8 cellular contexts compared by ENCODE assay signal in the genomic region with DNA sequence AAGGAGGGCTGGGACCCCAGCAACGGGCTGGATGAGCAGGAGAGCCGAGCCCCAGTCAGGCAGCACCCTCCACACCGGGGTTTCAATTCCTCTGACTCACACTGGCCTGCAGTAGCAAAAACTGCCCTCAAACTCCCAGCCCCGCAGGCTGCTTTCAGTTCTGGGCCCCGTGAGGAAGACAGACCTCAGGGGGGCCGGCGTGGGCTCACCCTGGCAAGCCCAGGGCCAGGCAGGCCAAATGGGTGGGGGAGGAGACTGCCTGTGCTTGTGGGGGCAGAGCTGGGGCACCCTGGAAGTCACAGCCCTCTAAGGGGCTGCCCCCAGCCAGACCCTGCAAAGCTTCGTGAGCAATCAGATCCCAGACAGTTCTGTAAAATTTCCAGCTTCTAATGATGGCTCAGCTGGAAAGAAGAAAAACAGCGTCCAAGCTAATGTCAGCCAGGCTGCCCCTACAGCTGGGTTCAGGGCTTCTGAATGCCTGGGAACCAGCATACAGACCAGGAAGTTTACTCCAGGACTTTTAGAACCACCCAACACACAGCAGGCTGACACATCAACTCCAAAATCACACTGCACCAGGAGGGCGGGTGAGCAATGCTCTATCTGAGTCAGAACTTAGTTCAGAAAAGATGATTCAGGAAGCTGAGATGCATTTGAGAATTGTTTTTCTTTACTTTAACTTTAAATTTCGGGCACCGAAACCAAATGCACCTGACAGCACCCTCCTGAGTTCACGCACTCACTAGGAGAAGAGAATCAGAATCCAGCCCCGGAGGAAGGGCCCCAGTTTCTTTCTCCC. TPM values are rescaled to one million over a fixed set of nuclear protein-coding genes. Genes with fewer than 3 reads are reported as not detected.
DNase-seq lines count a peak whose midpoint lies in the region; ATAC-seq and TF ChIP-seq lines count a peak whose summit lies in the region.

No MANE protein-coding gene starts in this region.

- peak; percentile 52 for DNase-seq in M059J (ENCODE audit: low read depth)
- peak; percentile 87 for DNase-seq in choroid plexus epithelial cell (ENCODE audit: low read depth)
- peak; percentile 43 to 81 for DNase-seq in stimulated activated effector memory CD8-positive, alpha-beta T cell treated with anti-CD3 and anti-CD28 coated beads, Interleukin-12 subunit alpha, Interleukin-12 subunit beta, amount 100 ng/mL, for 72 hours (ENCODE audit: low spot score in 2 of 2)
- DNase-seq in NK-92 treated with Interleukin-12 subunit alpha and Interleukin-12 subunit beta, amount 100 ng/mL, for 24 hours (lab: John Stamatoyannopoulos, UW) = no peak
- no peak for DNase-seq in dermis blood vessel endothelial cell
- DNase-seq in putamen (ENCODE audit: low spot score) = no peak

- peak; percentile 64 for ATAC-seq in GM18498 (IDR thresholded peaks at IDR 0.05; ENCODE audit: unreplicated experiment)
- ATAC-seq in GM21717 (IDR thresholded peaks at IDR 0.05; ENCODE audit: unreplicated experiment) = peak; percentile 64
- peak; percentile 92 for ATAC-seq in stimulated activated effector memory CD8-positive, alpha-beta T cell treated with anti-CD3 and anti-CD28 coated beads, Interleukin-12 subunit alpha, Interleukin-12 subunit beta, amount 100 ng/mL, for 72 hours

- H3K4me3 Mint-ChIP-seq in stimulated activated effector memory CD8-positive, alpha-beta T cell treated with anti-CD3 and anti-CD28 coated beads, Interleukin-12 subunit alpha, Interleukin-12 subunit beta, amount 100 ng/mL, for 72 hours = peak overlapping the region; percentile 74

- H3K36me3 Mint-ChIP-seq in stimulated activated effector memory CD8-positive, alpha-beta T cell treated with anti-CD3 and anti-CD28 coated beads, Interleukin-12 subunit alpha, Interleukin-12 subunit beta, amount 100 ng/mL, for 72 hours = peaks cover 100% of the 10 kb centered on the region

- H3K4me3 ChIP-seq in choroid plexus epithelial cell (ENCODE audit: low read depth, low read length) = peak overlapping the region; percentile 14

- H3K4me1 Mint-ChIP-seq in stimulated activated effector memory CD8-positive, alpha-beta T cell treated with anti-CD3 and anti-CD28 coated beads, Interleukin-12 subunit alpha, Interleukin-12 subunit beta, amount 100 ng/mL, for 72 hours = peaks cover 95% of the 10 kb centered on the region

- no peaks in the 10 kb centered on the region for H3K9me3 Mint-ChIP-seq in stimulated activated effector memory CD8-positive, alpha-beta T cell treated with anti-CD3 and anti-CD28 coated beads, Interleukin-12 subunit alpha, Interleukin-12 subunit beta, amount 100 ng/mL, for 72 hours

- H3K27ac Mint-ChIP-seq in stimulated activated effector memory CD8-positive, alpha-beta T cell treated with anti-CD3 and anti-CD28 coated beads, Interleukin-12 subunit alpha, Interleukin-12 subunit beta, amount 100 ng/mL, for 72 hours = peak overlapping the region; percentile 93

- TF ChIP-seq CTCF in choroid plexus epithelial cell (conservative IDR thresholded peaks at IDR 0.05; ENCODE audit: low read depth, low read length) = no peak

RNA-seq across cellular contexts. Expression of gene LPCAT1, which starts 34.7 kb away (rescaled TPM):
- 41.1 and 41.2 TPM in 2 replicates for total RNA-seq in M059J (2014; rRNA removed; shearing (Covaris generic))
- 33.8 and 41.9 TPM in 2 replicates for total RNA-seq in dermis blood vessel endothelial cell

RNA-seq across cellular contexts. Expression of gene SLC6A3, which starts 43.8 kb away (rescaled TPM):
- total RNA-seq in M059J (2014; rRNA removed; shearing (Covaris generic)) = not detected in 2 replicates
- total RNA-seq in dermis blood vessel endothelial cell = not detected in 2 replicates

Comparison
In these comparisons a context has a peak if more than half of its experiments do, and no peak if none do; other contexts are left out.
1. DNase-seq: peak in M059J (single experiment), choroid plexus epithelial cell (single experiment) and stimulated activated effector memory CD8-positive, alpha-beta T cell treated with anti-CD3 and anti-CD28 coated beads, Interleukin-12 subunit alpha, Interleukin-12 subunit beta, amount 100 ng/mL, for 72 hours (2 of 2); none in NK-92 treated with Interleukin-12 subunit alpha and Interleukin-12 subunit beta, amount 100 ng/mL, for 24 hours (single experiment), dermis blood vessel endothelial cell (single experiment) and putamen (single experiment).
2. Peak in every context shown above with its lines, with median percentiles within 50 percentile points of each other: ATAC-seq.